19 cellular contexts compared by ENCODE assay signal in the genomic region with DNA sequence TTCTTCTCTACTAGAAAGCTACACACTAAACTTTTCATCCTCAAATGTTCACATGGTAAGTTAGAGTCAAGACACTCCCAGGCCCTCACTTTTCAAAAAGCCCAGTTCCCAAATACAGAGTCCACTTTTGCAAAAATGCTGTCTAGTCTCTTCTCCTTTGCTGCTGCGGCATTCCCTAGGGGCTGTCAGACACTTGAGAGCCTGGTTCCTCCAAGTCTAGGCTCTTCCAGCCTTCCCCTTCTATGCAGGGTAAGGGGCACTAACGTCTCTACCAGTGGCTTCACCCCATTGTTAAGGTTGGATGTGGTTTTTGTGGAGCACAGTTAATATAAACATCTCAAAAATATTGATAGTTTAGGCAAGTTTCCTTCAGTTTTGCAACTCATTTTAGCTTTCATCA.
"Had no signal": no experiment of that assay in that cellular context is flagged by ENCODE, and none has a peak within 500 bp of the region (broad histone marks: within the 10 kb centered on the region; RNA-seq: fewer than 3 reads in every experiment).

No MANE protein-coding gene starts in this region.

- H3K27me3 ChIP-seq: cardiac muscle cell, gastrocnemius medialis, upper lobe of left lung had no signal

- H3K36me3 ChIP-seq: cardiac muscle cell, gastrocnemius medialis, left ventricle myocardium inferior, upper lobe of left lung had no signal

- H3K4me3 Mint-ChIP-seq: activated CD8-positive, alpha-beta memory T cell treated with anti-CD3 and anti-CD28 coated beads, Interleukin-2, amount 10 ng/mL, durations not matched to agents 7 days and 5 days; activated naive CD8-positive, alpha-beta T cell treated with anti-CD3 and anti-CD28 coated beads for 36 hours; activated T-cell treated with anti-CD3 and anti-CD28 coated beads, Interleukin-2, amount 50 U/mL, for 24 hours; memory B cell; nephron progenitor cell had no signal

- H3K4me1 ChIP-seq: gastrocnemius medialis, left ventricle myocardium inferior, upper lobe of left lung had no signal

- H3K27ac Mint-ChIP-seq: activated CD8-positive, alpha-beta memory T cell treated with anti-CD3 and anti-CD28 coated beads, Interleukin-2, amount 10 ng/mL, durations not matched to agents 7 days and 5 days; activated naive CD8-positive, alpha-beta T cell treated with anti-CD3 and anti-CD28 coated beads for 36 hours; activated T-cell treated with anti-CD3 and anti-CD28 coated beads, Interleukin-2, amount 50 U/mL, for 24 hours; memory B cell; nephron progenitor cell had no signal

- H3K4me1 Mint-ChIP-seq: activated CD8-positive, alpha-beta memory T cell treated with anti-CD3 and anti-CD28 coated beads, Interleukin-2, amount 10 ng/mL, durations not matched to agents 7 days and 5 days; activated naive CD8-positive, alpha-beta T cell treated with anti-CD3 and anti-CD28 coated beads for 36 hours; memory B cell had no signal

- H3K9me3 ChIP-seq: gastrocnemius medialis, upper lobe of left lung had no signal

- H3K27me3 Mint-ChIP-seq: activated naive CD8-positive, alpha-beta T cell treated with anti-CD3 and anti-CD28 coated beads for 36 hours; activated T-cell treated with anti-CD3 and anti-CD28 coated beads, Interleukin-2, amount 50 U/mL, for 24 hours had no signal

- ATAC-seq: activated CD8-positive, alpha-beta memory T cell treated with anti-CD3 and anti-CD28 coated beads, Interleukin-2, amount 10 ng/mL, durations not matched to agents 7 days and 5 days; gastrocnemius medialis; sciatic nerve had no signal

- H3K4me3 ChIP-seq: cardiac muscle cell, coronary artery, gastrocnemius medialis, left ventricle myocardium inferior, upper lobe of left lung had no signal

- H3K36me3 Mint-ChIP-seq: activated CD8-positive, alpha-beta memory T cell treated with anti-CD3 and anti-CD28 coated beads, Interleukin-2, amount 10 ng/mL, durations not matched to agents 7 days and 5 days; activated naive CD8-positive, alpha-beta T cell treated with anti-CD3 and anti-CD28 coated beads for 36 hours; memory B cell had no signal

- H3K27ac ChIP-seq: cardiac muscle cell, coronary artery, gastrocnemius medialis, left ventricle myocardium inferior, upper lobe of left lung had no signal

- DNase-seq: activated CD4-positive, alpha-beta T cell treated with anti-CD3 and anti-CD28 coated beads, Interleukin-2, amount 50 U/mL, for 48 hours; activated CD8-positive, alpha-beta memory T cell treated with anti-CD3 and anti-CD28 coated beads, Interleukin-2, amount 10 ng/mL, durations not matched to agents 7 days and 5 days; activated effector memory CD4-positive, alpha-beta T cell treated with Interleukin-2 at 50 U/mL for 16 hours; activated naive CD8-positive, alpha-beta T cell treated with anti-CD3 and anti-CD28 coated beads for 36 hours; activated T-cell treated with anti-CD3 and anti-CD28 coated beads, Interleukin-2, amount 50 U/mL, for 24 hours; aorta; effector CD8-positive, alpha-beta T cell; gastrocnemius medialis; left ventricle myocardium inferior; nephron progenitor cell; stimulated activated CD4-positive, alpha-beta T cell treated with anti-CD3 and anti-CD28 coated beads, Interleukin-12 subunit alpha, Interleukin-12 subunit beta, amount 100 ng/mL, for 4 hours; stimulated activated naive CD4-positive, alpha-beta T cell; substantia nigra; T-helper 2 cell; upper lobe of left lung had no signal
